Comparison of ENCODE assay signal across 20 cellular contexts in genomic region chr16:74431516-74431915, GRCh38. TPM values are rescaled to one million over a fixed set of nuclear protein-coding genes. Genes with fewer than 3 reads are reported as not detected.
"Had no signal": no experiment of that assay in that cellular context is flagged by ENCODE, and none has a peak within 500 bp of the region (broad histone marks: within the 10 kb centered on the region; RNA-seq: fewer than 3 reads in every experiment).

No MANE protein-coding gene starts in this region.

- H3K9me3 ChIP-seq: esophagus muscularis mucosa, gastroesophageal sphincter, heart left ventricle, sigmoid colon, thoracic aorta had no signal

- H3K27ac ChIP-seq: esophagus muscularis mucosa, gastroesophageal sphincter, heart left ventricle, parathyroid adenoma, sigmoid colon, thoracic aorta, WERI-Rb-1 had no signal

- H2AFZ ChIP-seq: parathyroid adenoma had no signal

- ATAC-seq: activated CD8-positive, alpha-beta memory T cell treated with anti-CD3 and anti-CD28 coated beads, Interleukin-2, amount 10 ng/mL, durations not matched to agents 7 days and 5 days; activated naive CD8-positive, alpha-beta T cell treated with anti-CD3 and anti-CD28 coated beads, Interleukin-2, amount 50 U/mL, for 24 hours; gastroesophageal sphincter; heart left ventricle; naive thymus-derived CD4-positive, alpha-beta T cell; stimulated activated memory B cell treated with anti-CD40 and anti-IgM and Interleukin-4, amounts not matched to agents 10 μg/mL and 1 μg/mL and 100 μg/mL, for 72 hours had no signal

- H3K4me1 ChIP-seq: esophagus muscularis mucosa, gastroesophageal sphincter, heart left ventricle, parathyroid adenoma, sigmoid colon had no signal

- H3K9me3 Mint-ChIP-seq: activated naive CD8-positive, alpha-beta T cell treated with anti-CD3 and anti-CD28 coated beads, Interleukin-2, amount 50 U/mL, for 24 hours; immature natural killer cell had no signal

- H3K27me3 ChIP-seq: esophagus muscularis mucosa, gastroesophageal sphincter, heart left ventricle, sigmoid colon had no signal

- H3K4me1 Mint-ChIP-seq: activated CD8-positive, alpha-beta memory T cell treated with anti-CD3 and anti-CD28 coated beads, Interleukin-2, amount 10 ng/mL, durations not matched to agents 7 days and 5 days; activated naive CD8-positive, alpha-beta T cell treated with anti-CD3 and anti-CD28 coated beads, Interleukin-2, amount 50 U/mL, for 24 hours; immature natural killer cell; stimulated activated memory B cell treated with anti-CD40 and anti-IgM and Interleukin-4, amounts not matched to agents 10 μg/mL and 1 μg/mL and 100 μg/mL, for 72 hours had no signal

- H3K36me3 ChIP-seq: esophagus muscularis mucosa, gastroesophageal sphincter, heart left ventricle, sigmoid colon, thoracic aorta, WERI-Rb-1 had no signal

- H3K27me3 Mint-ChIP-seq: activated CD4-positive, alpha-beta memory T cell treated with anti-CD3 and anti-CD28 coated beads for 36 hours; activated naive CD8-positive, alpha-beta T cell treated with anti-CD3 and anti-CD28 coated beads, Interleukin-2, amount 50 U/mL, for 24 hours; naive thymus-derived CD4-positive, alpha-beta T cell; stimulated activated memory B cell treated with anti-CD40 and anti-IgM and Interleukin-4, amounts not matched to agents 10 μg/mL and 1 μg/mL and 100 μg/mL, for 72 hours had no signal

- H3K9ac ChIP-seq: parathyroid adenoma had no signal

- H3K4me3 Mint-ChIP-seq: activated CD4-positive, alpha-beta memory T cell treated with anti-CD3 and anti-CD28 coated beads for 36 hours; activated CD8-positive, alpha-beta memory T cell treated with anti-CD3 and anti-CD28 coated beads, Interleukin-2, amount 10 ng/mL, durations not matched to agents 7 days and 5 days; activated naive CD8-positive, alpha-beta T cell treated with anti-CD3 and anti-CD28 coated beads, Interleukin-2, amount 50 U/mL, for 24 hours; immature natural killer cell; naive thymus-derived CD4-positive, alpha-beta T cell; stimulated activated memory B cell treated with anti-CD40 and anti-IgM and Interleukin-4, amounts not matched to agents 10 μg/mL and 1 μg/mL and 100 μg/mL, for 72 hours had no signal

- H3K4me3 ChIP-seq: esophagus muscularis mucosa, gastroesophageal sphincter, heart left ventricle, sigmoid colon, thoracic aorta had no signal

- H3K27ac Mint-ChIP-seq: activated CD4-positive, alpha-beta memory T cell treated with anti-CD3 and anti-CD28 coated beads for 36 hours; activated CD8-positive, alpha-beta memory T cell treated with anti-CD3 and anti-CD28 coated beads, Interleukin-2, amount 10 ng/mL, durations not matched to agents 7 days and 5 days; activated naive CD8-positive, alpha-beta T cell treated with anti-CD3 and anti-CD28 coated beads, Interleukin-2, amount 50 U/mL, for 24 hours; activated T-helper 2 cell treated with anti-CD3 and anti-CD28 coated beads, Interferon-gamma antibody, Interleukin-2, Interleukin-4, amounts not matched to agents 10 μg/mL and 5 μg/mL and 100 μg/mL, durations not matched to agents 14 hours and 24 hours and 36 hours; immature natural killer cell; naive thymus-derived CD4-positive, alpha-beta T cell; stimulated activated memory B cell treated with anti-CD40 and anti-IgM and Interleukin-4, amounts not matched to agents 10 μg/mL and 1 μg/mL and 100 μg/mL, for 72 hours had no signal

- H3K36me3 Mint-ChIP-seq: activated CD4-positive, alpha-beta memory T cell treated with anti-CD3 and anti-CD28 coated beads for 36 hours; immature natural killer cell; stimulated activated memory B cell treated with anti-CD40 and anti-IgM and Interleukin-4, amounts not matched to agents 10 μg/mL and 1 μg/mL and 100 μg/mL, for 72 hours had no signal

- DNase-seq: activated CD4-positive, alpha-beta memory T cell treated with anti-CD3 and anti-CD28 coated beads for 36 hours; activated CD8-positive, alpha-beta memory T cell treated with anti-CD3 and anti-CD28 coated beads, Interleukin-2, amount 10 ng/mL, durations not matched to agents 7 days and 5 days; activated naive CD4-positive, alpha-beta T cell treated with Interleukin-2 at 50 U/mL for 16 hours; activated naive CD8-positive, alpha-beta T cell treated with anti-CD3 and anti-CD28 coated beads, Interleukin-2, amount 50 U/mL, for 24 hours; anterior cingulate cortex; cortex of kidney; heart left ventricle; immature natural killer cell; mesendoderm; naive thymus-derived CD4-positive, alpha-beta T cell; sigmoid colon; stimulated activated CD4-positive, alpha-beta T cell treated with anti-CD3 and anti-CD28 coated beads, Interleukin-4, amount 100 ng/mL, for 4 hours; WERI-Rb-1 had no signal

RNA-seq across cellular contexts. Expression of gene CLEC18B, which starts 10.2 kb away (rescaled TPM):
- total RNA-seq: urinary bladder had no signal
- polyA plus RNA-seq: naive thymus-derived CD4-positive, alpha-beta T cell had no signal

RNA-seq across cellular contexts. Expression of gene NPIPB15, which starts 55.4 kb away (rescaled TPM):
- total RNA-seq: activated CD8-positive, alpha-beta memory T cell treated with anti-CD3 and anti-CD28 coated beads, Interleukin-2, amount 10 ng/mL, durations not matched to agents 7 days and 5 days had no signal
